In genomic region chr5:180104131-180104530, GRCh38 we compare ENCODE assay signal across 19 cellular contexts.
"Had no signal": no experiment of that assay in that cellular context is flagged by ENCODE, and none has a peak within 500 bp of the region (broad histone marks: within the 10 kb centered on the region; RNA-seq: fewer than 3 reads in every experiment).

No MANE protein-coding gene starts in this region.

- H2AFZ ChIP-seq: parathyroid adenoma had no signal

- H3K79me2 ChIP-seq: parathyroid adenoma had no signal

- H3K4me1 ChIP-seq: foreskin keratinocyte, parathyroid adenoma, prostate gland, sigmoid colon, stomach, transverse colon had no signal

- ATAC-seq: foreskin keratinocyte, left cardiac atrium, left ventricle myocardium superior had no signal

- H3K27me3 ChIP-seq: foreskin keratinocyte, sigmoid colon, transverse colon had no signal

- H3K36me3 ChIP-seq: prostate gland, sigmoid colon, stomach, thoracic aorta, transverse colon had no signal

- H3K27ac ChIP-seq: foreskin keratinocyte, parathyroid adenoma, prostate gland, sigmoid colon, skin epidermis, stomach, thoracic aorta, transverse colon had no signal

- H3K4me3 ChIP-seq: lung, prostate gland, sigmoid colon, skin epidermis, stomach, thoracic aorta, transverse colon had no signal

- H3K9me3 ChIP-seq: prostate gland had no signal

- DNase-seq: erythroblast; foreskin keratinocyte; immature natural killer cell; left cardiac atrium; left ventricle myocardium superior; mesenchymal stem cell; naive B cell; occipital lobe; sigmoid colon; stimulated activated CD4-positive, alpha-beta T cell treated with anti-CD3 and anti-CD28 coated beads, Interleukin-12 subunit alpha, Interleukin-12 subunit beta, amount 100 ng/mL, for 4 hours; stimulated activated naive CD4-positive, alpha-beta T cell; stomach; substantia nigra; transverse colon had no signal
